Comparison of ENCODE assay signal across 2 cellular contexts in the genomic region with DNA sequence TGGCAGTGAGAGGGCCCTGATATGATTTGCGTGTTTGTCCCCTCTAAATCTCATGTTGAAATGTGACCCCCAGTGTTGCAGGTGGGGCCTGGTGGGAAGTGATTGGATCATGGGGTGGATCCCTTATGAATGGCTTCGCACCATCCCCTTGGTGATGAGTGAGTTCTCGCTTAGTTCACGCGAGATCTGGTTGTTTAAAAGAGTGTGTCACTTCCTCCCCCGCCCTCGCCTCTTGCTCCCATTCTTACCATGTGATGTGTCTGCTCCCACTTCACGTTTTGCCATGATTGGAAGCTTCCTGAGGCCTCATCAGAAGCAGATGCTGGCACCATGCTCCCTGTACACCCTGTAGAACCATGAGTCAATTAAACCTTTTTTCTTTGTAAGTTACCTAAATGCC.
TF ChIP-seq lines count a peak whose summit lies in the region.

No MANE protein-coding gene starts in this region.

TF ChIP-seq in GM23338, 12 proteins besides CTCF, POLR2A, EP300 and RAD21 (continues in another document):
- TF ChIP-seq EZH2phosphoT487 (IDR thresholded peaks at IDR 0.05; ENCODE audit: unreplicated experiment) (no peak), ZNF331 (CRISPR knock-in tag; IDR thresholded peaks at IDR 0.05; ENCODE audit: low read depth) (no peak), POLR2AphosphoS5 (IDR thresholded peaks at IDR 0.05; ENCODE audit: low read depth) (no peak), ZNF114 (CRISPR knock-in tag; IDR thresholded peaks at IDR 0.05) (no peak), NANOG (IDR thresholded peaks at IDR 0.05; ENCODE audit: borderline replicate concordance) (no peak), EZH2 (IDR thresholded peaks at IDR 0.05; ENCODE audit: low read depth, unreplicated experiment) (no peak), STAT1 (IDR thresholded peaks at IDR 0.05; ENCODE audit: unreplicated experiment) (no peak), JUNB (IDR thresholded peaks at IDR 0.05; ENCODE audit: unreplicated experiment) (no peak), REST (IDR thresholded peaks at IDR 0.05; ENCODE audit: unreplicated experiment) (no peak), CREB1 (CRISPR knock-in tag; IDR thresholded peaks at IDR 0.05; ENCODE audit: low read depth) (no peak)
- TF ChIP-seq, protein P1, sequence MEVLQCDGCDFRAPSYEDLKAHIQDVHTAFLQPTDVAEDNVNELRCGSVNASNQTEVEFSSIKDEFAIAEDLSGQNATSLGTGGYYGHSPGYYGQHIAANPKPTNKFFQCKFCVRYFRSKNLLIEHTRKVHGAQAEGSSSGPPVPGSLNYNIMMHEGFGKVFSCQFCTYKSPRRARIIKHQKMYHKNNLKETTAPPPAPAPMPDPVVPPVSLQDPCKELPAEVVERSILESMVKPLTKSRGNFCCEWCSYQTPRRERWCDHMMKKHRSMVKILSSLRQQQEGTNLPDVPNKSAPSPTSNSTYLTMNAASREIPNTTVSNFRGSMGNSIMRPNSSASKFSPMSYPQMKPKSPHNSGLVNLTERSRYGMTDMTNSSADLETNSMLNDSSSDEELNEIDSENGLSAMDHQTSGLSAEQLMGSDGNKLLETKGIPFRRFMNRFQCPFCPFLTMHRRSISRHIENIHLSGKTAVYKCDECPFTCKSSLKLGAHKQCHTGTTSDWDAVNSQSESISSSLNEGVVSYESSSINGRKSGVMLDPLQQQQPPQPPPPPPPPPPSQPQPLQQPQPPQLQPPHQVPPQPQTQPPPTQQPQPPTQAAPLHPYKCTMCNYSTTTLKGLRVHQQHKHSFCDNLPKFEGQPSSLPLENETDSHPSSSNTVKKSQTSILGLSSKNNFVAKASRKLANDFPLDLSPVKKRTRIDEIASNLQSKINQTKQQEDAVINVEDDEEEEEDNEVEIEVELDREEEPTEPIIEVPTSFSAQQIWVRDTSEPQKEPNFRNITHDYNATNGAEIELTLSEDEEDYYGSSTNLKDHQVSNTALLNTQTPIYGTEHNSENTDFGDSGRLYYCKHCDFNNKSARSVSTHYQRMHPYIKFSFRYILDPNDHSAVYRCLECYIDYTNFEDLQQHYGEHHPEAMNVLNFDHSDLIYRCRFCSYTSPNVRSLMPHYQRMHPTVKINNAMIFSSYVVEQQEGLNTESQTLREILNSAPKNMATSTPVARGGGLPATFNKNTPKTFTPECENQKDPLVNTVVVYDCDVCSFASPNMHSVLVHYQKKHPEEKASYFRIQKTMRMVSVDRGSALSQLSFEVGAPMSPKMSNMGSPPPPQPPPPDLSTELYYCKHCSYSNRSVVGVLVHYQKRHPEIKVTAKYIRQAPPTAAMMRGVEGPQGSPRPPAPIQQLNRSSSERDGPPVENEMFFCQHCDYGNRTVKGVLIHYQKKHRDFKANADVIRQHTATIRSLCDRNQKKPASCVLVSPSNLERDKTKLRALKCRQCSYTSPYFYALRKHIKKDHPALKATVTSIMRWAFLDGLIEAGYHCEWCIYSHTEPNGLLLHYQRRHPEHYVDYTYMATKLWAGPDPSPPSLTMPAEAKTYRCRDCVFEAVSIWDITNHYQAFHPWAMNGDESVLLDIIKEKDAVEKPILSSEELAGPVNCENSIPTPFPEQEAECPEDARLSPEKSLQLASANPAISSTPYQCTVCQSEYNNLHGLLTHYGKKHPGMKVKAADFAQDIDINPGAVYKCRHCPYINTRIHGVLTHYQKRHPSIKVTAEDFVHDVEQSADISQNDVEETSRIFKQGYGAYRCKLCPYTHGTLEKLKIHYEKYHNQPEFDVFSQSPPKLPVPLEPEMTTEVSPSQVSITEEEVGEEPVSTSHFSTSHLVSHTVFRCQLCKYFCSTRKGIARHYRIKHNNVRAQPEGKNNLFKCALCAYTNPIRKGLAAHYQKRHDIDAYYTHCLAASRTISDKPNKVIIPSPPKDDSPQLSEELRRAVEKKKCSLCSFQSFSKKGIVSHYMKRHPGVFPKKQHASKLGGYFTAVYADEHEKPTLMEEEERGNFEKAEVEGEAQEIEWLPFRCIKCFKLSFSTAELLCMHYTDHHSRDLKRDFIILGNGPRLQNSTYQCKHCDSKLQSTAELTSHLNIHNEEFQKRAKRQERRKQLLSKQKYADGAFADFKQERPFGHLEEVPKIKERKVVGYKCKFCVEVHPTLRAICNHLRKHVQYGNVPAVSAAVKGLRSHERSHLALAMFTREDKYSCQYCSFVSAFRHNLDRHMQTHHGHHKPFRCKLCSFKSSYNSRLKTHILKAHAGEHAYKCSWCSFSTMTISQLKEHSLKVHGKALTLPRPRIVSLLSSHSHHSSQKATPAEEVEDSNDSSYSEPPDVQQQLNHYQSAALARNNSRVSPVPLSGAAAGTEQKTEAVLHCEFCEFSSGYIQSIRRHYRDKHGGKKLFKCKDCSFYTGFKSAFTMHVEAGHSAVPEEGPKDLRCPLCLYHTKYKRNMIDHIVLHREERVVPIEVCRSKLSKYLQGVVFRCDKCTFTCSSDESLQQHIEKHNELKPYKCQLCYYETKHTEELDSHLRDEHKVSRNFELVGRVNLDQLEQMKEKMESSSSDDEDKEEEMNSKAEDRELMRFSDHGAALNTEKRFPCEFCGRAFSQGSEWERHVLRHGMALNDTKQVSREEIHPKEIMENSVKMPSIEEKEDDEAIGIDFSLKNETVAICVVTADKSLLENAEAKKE (CRISPR knock-in tag; IDR thresholded peaks at IDR 0.05) = no peak

TF ChIP-seq in K562, 482 proteins besides CTCF, POLR2A, EP300 and RAD21:
- TF ChIP-seq MEIS2 (IDR thresholded peaks at IDR 0.05; ENCODE audit: partially characterized antibody) (peak; percentile 5), NUFIP1 (IDR thresholded peaks at IDR 0.05; ENCODE audit: partially characterized antibody) (no peak), L3MBTL2 (IDR thresholded peaks at IDR 0.05) (peak; percentile 72), CHD2 (IDR thresholded peaks at IDR 0.05; ENCODE audit: low read depth, low read length) (peak; percentile 79), BCL6 (CRISPR knock-in tag; IDR thresholded peaks at IDR 0.05) (no peak), RFX1 (IDR thresholded peaks at IDR 0.05) (peak; percentile 22; the same call in 1 of the 2 replicates)
TF ChIP-seq in K562: peak in this region for 4.
